Comparison of ENCODE assay signal across 1 cellular context in the genomic region with DNA sequence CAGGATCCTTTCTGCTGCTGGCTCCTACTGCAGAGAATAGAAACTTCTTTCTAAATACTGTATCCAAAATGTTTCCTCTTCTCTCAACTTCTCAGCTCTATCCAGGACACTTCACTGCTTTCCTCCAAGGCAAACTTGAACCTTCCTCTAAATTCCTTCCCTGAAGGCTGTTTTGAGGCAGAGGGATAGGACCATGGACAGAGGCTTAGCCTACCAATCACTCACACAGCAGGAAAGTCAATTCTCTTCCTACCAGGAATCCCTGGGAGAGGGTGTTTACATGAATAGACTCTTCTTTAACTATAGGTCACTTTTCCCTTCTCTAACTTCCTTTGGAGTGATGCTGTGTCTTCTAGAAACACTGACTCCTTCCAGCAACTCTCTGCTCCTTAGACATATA.
A peak's percentile ranks its signal among the peaks of the same experiment; 100 is the strongest.
TF ChIP-seq lines count a peak whose summit lies in the region.

No MANE protein-coding gene starts in this region.

TF ChIP-seq in HepG2, 621 proteins besides CTCF, POLR2A, EP300 and RAD21 (continued from another document):
- TF ChIP-seq, protein P1, sequence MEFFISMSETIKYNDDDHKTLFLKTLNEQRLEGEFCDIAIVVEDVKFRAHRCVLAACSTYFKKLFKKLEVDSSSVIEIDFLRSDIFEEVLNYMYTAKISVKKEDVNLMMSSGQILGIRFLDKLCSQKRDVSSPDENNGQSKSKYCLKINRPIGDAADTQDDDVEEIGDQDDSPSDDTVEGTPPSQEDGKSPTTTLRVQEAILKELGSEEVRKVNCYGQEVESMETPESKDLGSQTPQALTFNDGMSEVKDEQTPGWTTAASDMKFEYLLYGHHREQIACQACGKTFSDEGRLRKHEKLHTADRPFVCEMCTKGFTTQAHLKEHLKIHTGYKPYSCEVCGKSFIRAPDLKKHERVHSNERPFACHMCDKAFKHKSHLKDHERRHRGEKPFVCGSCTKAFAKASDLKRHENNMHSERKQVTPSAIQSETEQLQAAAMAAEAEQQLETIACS (CRISPR knock-in tag; IDR thresholded peaks at IDR 0.05) = no peak
- TF ChIP-seq ZFP90 (CRISPR knock-in tag; IDR thresholded peaks at IDR 0.05; ENCODE audit: borderline replicate concordance) (no peak), HNF4G (IDR thresholded peaks at IDR 0.05; ENCODE audit: borderline replicate concordance, low read depth, low read length) (no peak), HNF4G (CRISPR knock-in tag; IDR thresholded peaks at IDR 0.05; ENCODE audit: borderline replicate concordance, low read depth) (no peak), KLF6 (CRISPR knock-in tag; IDR thresholded peaks at IDR 0.05) (0 out of 2 replicates have a peak, but pooled peaks have one; percentile 43), TEAD2 (CRISPR knock-in tag; IDR thresholded peaks at IDR 0.05) (no peak), HNRNPLL (IDR thresholded peaks at IDR 0.05; ENCODE audit: low read depth, low read length, poor library complexity, severe bottlenecking) (no peak), ARNT (IDR thresholded peaks at IDR 0.05) (no peak), ZSCAN12 (CRISPR knock-in tag; IDR thresholded peaks at IDR 0.05) (0 out of 2 replicates have a peak, but pooled peaks have one; percentile 37), ZNF3 (CRISPR knock-in tag; IDR thresholded peaks at IDR 0.05) (no peak), RXRB (CRISPR knock-in tag; IDR thresholded peaks at IDR 0.05; ENCODE audit: borderline replicate concordance) (peak; percentile 34; the same call in 1 of the 2 replicates), WIZ (CRISPR knock-in tag; IDR thresholded peaks at IDR 0.05) (peak; percentile 39; the same call in 1 of the 2 replicates), MIER2 (CRISPR knock-in tag; IDR thresholded peaks at IDR 0.05) (peak; percentile 97), GATA4 (IDR thresholded peaks at IDR 0.05; ENCODE audit: borderline replicate concordance, low read depth) (no peak), ELF1 (CRISPR knock-in tag; IDR thresholded peaks at IDR 0.05) (no peak), TOPORS (CRISPR knock-in tag; IDR thresholded peaks at IDR 0.05) (no peak), AGO2 (optimal IDR thresholded peaks at IDR 0.05; ENCODE audit: low read depth, low read length) (no peak), ZFP82 (CRISPR knock-in tag; IDR thresholded peaks at IDR 0.05; ENCODE audit: borderline replicate concordance) (no peak), ELF3 (CRISPR knock-in tag; IDR thresholded peaks at IDR 0.05) (0 out of 2 replicates have a peak, but pooled peaks have one; percentile 24), ZNF207 (IDR thresholded peaks at IDR 0.05; ENCODE audit: borderline replicate concordance) (no peak), ZNF674 (CRISPR knock-in tag; IDR thresholded peaks at IDR 0.05; ENCODE audit: low read depth) (no peak), ZSCAN21 (CRISPR knock-in tag; IDR thresholded peaks at IDR 0.05; ENCODE audit: borderline replicate concordance) (no peak), EHMT2 (IDR thresholded peaks at IDR 0.05; ENCODE audit: borderline replicate concordance, low read depth, low read length) (0 out of 2 replicates have a peak, but pooled peaks have one; percentile 49), MAFG (CRISPR knock-in tag; IDR thresholded peaks at IDR 0.05) (no peak), ZMAT3 (CRISPR knock-in tag; conservative IDR thresholded peaks at IDR 0.05) (no peak), TAF1 (CRISPR knock-in tag; IDR thresholded peaks at IDR 0.05) (no peak), ZNF556 (CRISPR knock-in tag; IDR thresholded peaks at IDR 0.05; ENCODE audit: borderline replicate concordance) (no peak), HNRNPK (IDR thresholded peaks at IDR 0.05; ENCODE audit: low read depth, low read length, poor library complexity, severe bottlenecking) (no peak), ATF7 (IDR thresholded peaks at IDR 0.05) (no peak), ATF7 (CRISPR knock-in tag; IDR thresholded peaks at IDR 0.05) (no peak), THAP11 (CRISPR knock-in tag; IDR thresholded peaks at IDR 0.05) (peak; percentile 36; the same call in 1 of the 2 replicates)
- TF ChIP-seq, protein P2, sequence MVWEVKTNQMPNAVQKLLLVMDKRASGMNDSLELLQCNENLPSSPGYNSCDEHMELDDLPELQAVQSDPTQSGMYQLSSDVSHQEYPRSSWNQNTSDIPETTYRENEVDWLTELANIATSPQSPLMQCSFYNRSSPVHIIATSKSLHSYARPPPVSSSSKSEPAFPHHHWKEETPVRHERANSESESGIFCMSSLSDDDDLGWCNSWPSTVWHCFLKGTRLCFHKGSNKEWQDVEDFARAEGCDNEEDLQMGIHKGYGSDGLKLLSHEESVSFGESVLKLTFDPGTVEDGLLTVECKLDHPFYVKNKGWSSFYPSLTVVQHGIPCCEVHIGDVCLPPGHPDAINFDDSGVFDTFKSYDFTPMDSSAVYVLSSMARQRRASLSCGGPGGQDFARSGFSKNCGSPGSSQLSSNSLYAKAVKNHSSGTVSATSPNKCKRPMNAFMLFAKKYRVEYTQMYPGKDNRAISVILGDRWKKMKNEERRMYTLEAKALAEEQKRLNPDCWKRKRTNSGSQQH (CRISPR knock-in tag; IDR thresholded peaks at IDR 0.05; ENCODE audit: low read depth) = 0 out of 2 replicates have a peak, but pooled peaks have one; percentile 37
- TF ChIP-seq, protein P3, sequence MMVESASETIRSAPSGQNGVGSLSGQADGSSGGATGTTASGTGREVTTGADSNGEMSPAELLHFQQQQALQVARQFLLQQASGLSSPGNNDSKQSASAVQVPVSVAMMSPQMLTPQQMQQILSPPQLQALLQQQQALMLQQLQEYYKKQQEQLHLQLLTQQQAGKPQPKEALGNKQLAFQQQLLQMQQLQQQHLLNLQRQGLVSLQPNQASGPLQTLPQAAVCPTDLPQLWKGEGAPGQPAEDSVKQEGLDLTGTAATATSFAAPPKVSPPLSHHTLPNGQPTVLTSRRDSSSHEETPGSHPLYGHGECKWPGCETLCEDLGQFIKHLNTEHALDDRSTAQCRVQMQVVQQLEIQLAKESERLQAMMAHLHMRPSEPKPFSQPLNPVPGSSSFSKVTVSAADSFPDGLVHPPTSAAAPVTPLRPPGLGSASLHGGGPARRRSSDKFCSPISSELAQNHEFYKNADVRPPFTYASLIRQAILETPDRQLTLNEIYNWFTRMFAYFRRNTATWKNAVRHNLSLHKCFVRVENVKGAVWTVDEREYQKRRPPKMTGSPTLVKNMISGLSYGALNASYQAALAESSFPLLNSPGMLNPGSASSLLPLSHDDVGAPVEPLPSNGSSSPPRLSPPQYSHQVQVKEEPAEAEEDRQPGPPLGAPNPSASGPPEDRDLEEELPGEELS (CRISPR knock-in tag; IDR thresholded peaks at IDR 0.05) = no peak
- TF ChIP-seq, protein P4, sequence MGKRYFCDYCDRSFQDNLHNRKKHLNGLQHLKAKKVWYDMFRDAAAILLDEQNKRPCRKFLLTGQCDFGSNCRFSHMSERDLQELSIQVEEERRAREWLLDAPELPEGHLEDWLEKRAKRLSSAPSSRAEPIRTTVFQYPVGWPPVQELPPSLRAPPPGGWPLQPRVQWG (CRISPR knock-in tag; IDR thresholded peaks at IDR 0.05; ENCODE audit: borderline replicate concordance, low read depth) = no peak
- TF ChIP-seq, protein P5, sequence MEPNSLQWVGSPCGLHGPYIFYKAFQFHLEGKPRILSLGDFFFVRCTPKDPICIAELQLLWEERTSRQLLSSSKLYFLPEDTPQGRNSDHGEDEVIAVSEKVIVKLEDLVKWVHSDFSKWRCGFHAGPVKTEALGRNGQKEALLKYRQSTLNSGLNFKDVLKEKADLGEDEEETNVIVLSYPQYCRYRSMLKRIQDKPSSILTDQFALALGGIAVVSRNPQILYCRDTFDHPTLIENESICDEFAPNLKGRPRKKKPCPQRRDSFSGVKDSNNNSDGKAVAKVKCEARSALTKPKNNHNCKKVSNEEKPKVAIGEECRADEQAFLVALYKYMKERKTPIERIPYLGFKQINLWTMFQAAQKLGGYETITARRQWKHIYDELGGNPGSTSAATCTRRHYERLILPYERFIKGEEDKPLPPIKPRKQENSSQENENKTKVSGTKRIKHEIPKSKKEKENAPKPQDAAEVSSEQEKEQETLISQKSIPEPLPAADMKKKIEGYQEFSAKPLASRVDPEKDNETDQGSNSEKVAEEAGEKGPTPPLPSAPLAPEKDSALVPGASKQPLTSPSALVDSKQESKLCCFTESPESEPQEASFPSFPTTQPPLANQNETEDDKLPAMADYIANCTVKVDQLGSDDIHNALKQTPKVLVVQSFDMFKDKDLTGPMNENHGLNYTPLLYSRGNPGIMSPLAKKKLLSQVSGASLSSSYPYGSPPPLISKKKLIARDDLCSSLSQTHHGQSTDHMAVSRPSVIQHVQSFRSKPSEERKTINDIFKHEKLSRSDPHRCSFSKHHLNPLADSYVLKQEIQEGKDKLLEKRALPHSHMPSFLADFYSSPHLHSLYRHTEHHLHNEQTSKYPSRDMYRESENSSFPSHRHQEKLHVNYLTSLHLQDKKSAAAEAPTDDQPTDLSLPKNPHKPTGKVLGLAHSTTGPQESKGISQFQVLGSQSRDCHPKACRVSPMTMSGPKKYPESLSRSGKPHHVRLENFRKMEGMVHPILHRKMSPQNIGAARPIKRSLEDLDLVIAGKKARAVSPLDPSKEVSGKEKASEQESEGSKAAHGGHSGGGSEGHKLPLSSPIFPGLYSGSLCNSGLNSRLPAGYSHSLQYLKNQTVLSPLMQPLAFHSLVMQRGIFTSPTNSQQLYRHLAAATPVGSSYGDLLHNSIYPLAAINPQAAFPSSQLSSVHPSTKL (CRISPR knock-in tag; IDR thresholded peaks at IDR 0.05) = no peak
- TF ChIP-seq, protein P6, sequence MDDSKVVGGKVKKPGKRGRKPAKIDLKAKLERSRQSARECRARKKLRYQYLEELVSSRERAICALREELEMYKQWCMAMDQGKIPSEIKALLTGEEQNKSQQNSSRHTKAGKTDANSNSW (CRISPR knock-in tag; IDR thresholded peaks at IDR 0.05; ENCODE audit: borderline replicate concordance) = no peak
- TF ChIP-seq, protein P7, sequence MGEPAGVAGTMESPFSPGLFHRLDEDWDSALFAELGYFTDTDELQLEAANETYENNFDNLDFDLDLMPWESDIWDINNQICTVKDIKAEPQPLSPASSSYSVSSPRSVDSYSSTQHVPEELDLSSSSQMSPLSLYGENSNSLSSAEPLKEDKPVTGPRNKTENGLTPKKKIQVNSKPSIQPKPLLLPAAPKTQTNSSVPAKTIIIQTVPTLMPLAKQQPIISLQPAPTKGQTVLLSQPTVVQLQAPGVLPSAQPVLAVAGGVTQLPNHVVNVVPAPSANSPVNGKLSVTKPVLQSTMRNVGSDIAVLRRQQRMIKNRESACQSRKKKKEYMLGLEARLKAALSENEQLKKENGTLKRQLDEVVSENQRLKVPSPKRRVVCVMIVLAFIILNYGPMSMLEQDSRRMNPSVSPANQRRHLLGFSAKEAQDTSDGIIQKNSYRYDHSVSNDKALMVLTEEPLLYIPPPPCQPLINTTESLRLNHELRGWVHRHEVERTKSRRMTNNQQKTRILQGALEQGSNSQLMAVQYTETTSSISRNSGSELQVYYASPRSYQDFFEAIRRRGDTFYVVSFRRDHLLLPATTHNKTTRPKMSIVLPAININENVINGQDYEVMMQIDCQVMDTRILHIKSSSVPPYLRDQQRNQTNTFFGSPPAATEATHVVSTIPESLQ (CRISPR knock-in tag; conservative IDR thresholded peaks at IDR 0.05) = no peak
- TF ChIP-seq, protein P8, sequence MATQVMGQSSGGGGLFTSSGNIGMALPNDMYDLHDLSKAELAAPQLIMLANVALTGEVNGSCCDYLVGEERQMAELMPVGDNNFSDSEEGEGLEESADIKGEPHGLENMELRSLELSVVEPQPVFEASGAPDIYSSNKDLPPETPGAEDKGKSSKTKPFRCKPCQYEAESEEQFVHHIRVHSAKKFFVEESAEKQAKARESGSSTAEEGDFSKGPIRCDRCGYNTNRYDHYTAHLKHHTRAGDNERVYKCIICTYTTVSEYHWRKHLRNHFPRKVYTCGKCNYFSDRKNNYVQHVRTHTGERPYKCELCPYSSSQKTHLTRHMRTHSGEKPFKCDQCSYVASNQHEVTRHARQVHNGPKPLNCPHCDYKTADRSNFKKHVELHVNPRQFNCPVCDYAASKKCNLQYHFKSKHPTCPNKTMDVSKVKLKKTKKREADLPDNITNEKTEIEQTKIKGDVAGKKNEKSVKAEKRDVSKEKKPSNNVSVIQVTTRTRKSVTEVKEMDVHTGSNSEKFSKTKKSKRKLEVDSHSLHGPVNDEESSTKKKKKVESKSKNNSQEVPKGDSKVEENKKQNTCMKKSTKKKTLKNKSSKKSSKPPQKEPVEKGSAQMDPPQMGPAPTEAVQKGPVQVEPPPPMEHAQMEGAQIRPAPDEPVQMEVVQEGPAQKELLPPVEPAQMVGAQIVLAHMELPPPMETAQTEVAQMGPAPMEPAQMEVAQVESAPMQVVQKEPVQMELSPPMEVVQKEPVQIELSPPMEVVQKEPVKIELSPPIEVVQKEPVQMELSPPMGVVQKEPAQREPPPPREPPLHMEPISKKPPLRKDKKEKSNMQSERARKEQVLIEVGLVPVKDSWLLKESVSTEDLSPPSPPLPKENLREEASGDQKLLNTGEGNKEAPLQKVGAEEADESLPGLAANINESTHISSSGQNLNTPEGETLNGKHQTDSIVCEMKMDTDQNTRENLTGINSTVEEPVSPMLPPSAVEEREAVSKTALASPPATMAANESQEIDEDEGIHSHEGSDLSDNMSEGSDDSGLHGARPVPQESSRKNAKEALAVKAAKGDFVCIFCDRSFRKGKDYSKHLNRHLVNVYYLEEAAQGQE (IDR thresholded peaks at IDR 0.05; ENCODE audit: borderline replicate concordance in 1 of 2, low read depth in 1 of 2, low read length in 2 of 2) = peak; percentile 72 to 97
